In genomic region chr4:72959411-72959810, GRCh38 we compare ENCODE assay signal across 6 cellular contexts.
"Had no signal": no experiment of that assay in that cellular context is flagged by ENCODE, and none has a peak within 500 bp of the region (broad histone marks: within the 10 kb centered on the region; RNA-seq: fewer than 3 reads in every experiment).

No MANE protein-coding gene starts in this region.

- DNase-seq: IMR-90, KG1 had no signal

- H3K36me3 Mint-ChIP-seq: IgD-negative memory B cell had no signal

- H3K4me3 Mint-ChIP-seq: IgD-negative memory B cell had no signal

- H3K9ac ChIP-seq: KMS-11 had no signal

- H3K27ac Mint-ChIP-seq: IgD-negative memory B cell had no signal

- H3K4me2 ChIP-seq: KMS-11 had no signal

- H3K27ac ChIP-seq: HL-60, KMS-11 had no signal

- H3K4me3 ChIP-seq: K562 had no signal

- H3K4me1 Mint-ChIP-seq: IgD-negative memory B cell had no signal
